In the genomic region with DNA sequence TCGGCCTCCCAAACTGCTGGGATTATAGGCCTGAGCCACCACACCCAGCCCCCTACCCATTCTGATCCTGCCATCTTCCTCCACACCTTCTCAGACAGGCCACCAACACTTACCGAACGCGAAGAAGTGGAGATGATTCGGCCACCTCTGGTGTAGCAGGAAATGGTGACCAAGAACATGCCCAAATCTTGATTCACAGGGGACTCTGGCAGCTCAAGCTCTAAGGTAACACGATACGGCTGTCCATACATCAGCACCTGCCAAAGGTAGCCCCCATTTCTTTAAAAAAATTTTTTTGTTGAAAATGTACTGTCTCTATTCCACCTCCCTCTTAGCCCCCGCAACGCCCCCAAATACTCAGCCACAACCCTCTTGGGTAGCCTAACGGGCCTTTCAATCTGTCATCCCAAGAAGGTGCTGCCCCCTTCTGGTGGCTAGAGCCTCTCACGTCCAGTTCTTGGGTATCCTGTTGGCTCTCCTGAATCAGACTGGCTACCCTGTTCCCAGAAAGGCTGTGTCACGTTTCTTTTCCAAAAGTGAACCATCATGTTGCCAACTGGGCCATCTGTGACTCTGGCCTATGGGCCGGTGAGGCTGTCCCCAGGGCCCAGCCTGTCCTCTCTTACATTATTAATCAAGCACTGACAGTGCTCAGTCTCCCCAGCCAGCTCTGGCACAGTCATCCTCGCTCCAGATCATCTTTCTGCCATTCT, we compare ENCODE assay signal across 1 cellular context.
A peak's percentile ranks its signal among the peaks of the same experiment; 100 is the strongest.
TF ChIP-seq lines count a peak whose summit lies in the region.

No MANE protein-coding gene starts in this region.

TF ChIP-seq in K562, 482 proteins besides CTCF, POLR2A, EP300 and RAD21:
- TF ChIP-seq FOXM1 (IDR thresholded peaks at IDR 0.05; ENCODE audit: low read depth) (no peak), FOXM1 (CRISPR knock-in tag; IDR thresholded peaks at IDR 0.05; ENCODE audit: low read depth) (no peak), EGR1 (conservative IDR thresholded peaks at IDR 0.05) (peak; percentile 60), ZBTB17 (CRISPR knock-in tag; IDR thresholded peaks at IDR 0.05) (0 out of 2 replicates have a peak, but pooled peaks have one; percentile 39), CC2D1A (IDR thresholded peaks at IDR 0.05) (peak; percentile 51; the same call in 1 of the 2 replicates), MEIS2 (IDR thresholded peaks at IDR 0.05; ENCODE audit: partially characterized antibody) (peak; percentile 37), ATF1 (CRISPR knock-in tag; IDR thresholded peaks at IDR 0.05) (no peak), ATF1 (tag; IDR thresholded peaks at IDR 0.05) (peak; percentile 25; the same call in 1 of the 2 replicates), RCOR1 (IDR thresholded peaks at IDR 0.05; ENCODE audit: borderline replicate concordance in 1 of 2, low read depth in 2 of 2, low read length in 2 of 2) (peak in 1 of 2 experiments; percentile 55; a peak in 2 of 4 replicates), JUND (IDR thresholded peaks at IDR 0.05; ENCODE audit: borderline replicate concordance, low read depth, low read length) (0 out of 2 replicates have a peak, but pooled peaks have one; percentile 13), JUND (tag; IDR thresholded peaks at IDR 0.05; ENCODE audit: borderline replicate concordance, low read depth, low read length) (peak; percentile 47; the same call in 1 of the 3 replicates), MAFG (tag; conservative IDR thresholded peaks at IDR 0.05) (peak; percentile 16; the same call in 1 of the 2 replicates), MAFK (IDR thresholded peaks at IDR 0.05; ENCODE audit: low read length) (0 out of 2 replicates have a peak, but pooled peaks have one; percentile 6), BHLHE40 (IDR thresholded peaks at IDR 0.05; ENCODE audit: low read length) (peak; percentile 32; the same call in 1 of the 2 replicates), CTBP1 (IDR thresholded peaks at IDR 0.05; ENCODE audit: borderline replicate concordance) (peak; percentile 21; the same call in 1 of the 2 replicates), MLLT1 (IDR thresholded peaks at IDR 0.05) (no peak), SMC3 (conservative IDR thresholded peaks at IDR 0.05; ENCODE audit: insufficient read depth, low read depth, low read length) (peak; percentile 79), CREM (IDR thresholded peaks at IDR 0.05; ENCODE audit: low read depth) (peak; percentile 42), MYNN (IDR thresholded peaks at IDR 0.05) (0 out of 2 replicates have a peak, but pooled peaks have one; percentile 31), MYNN (CRISPR knock-in tag; IDR thresholded peaks at IDR 0.05) (no peak), ARID2 (IDR thresholded peaks at IDR 0.05) (0 out of 2 replicates have a peak, but pooled peaks have one; percentile 43), ZFP36 (IDR thresholded peaks at IDR 0.05; ENCODE audit: low read depth, low read length, partially characterized antibody) (peak; percentile 38), ZNF316 (IDR thresholded peaks at IDR 0.05) (0 out of 2 replicates have a peak, but pooled peaks have one; percentile 5), YY1 (IDR thresholded peaks at IDR 0.05; ENCODE audit: borderline replicate concordance in 1 of 3, control insufficient read depth in 1 of 3, extremely low read depth in 1 of 3, insufficient read depth in 3 of 3, insufficient read length in 1 of 3, insufficient replicate concordance in 2 of 3, low read depth in 1 of 3, low read length in 2 of 3) (peak in 1 of 3 experiments; percentile 9), CAMTA2 (CRISPR knock-in tag; conservative IDR thresholded peaks at IDR 0.05) (no peak), ZBTB7A (IDR thresholded peaks at IDR 0.05; ENCODE audit: borderline replicate concordance, control insufficient read depth, low read depth, low read length) (no peak), MAZ (CRISPR knock-in tag; conservative IDR thresholded peaks at IDR 0.05 in 1 of 2, IDR thresholded peaks at IDR 0.05 in 1 of 2) (peak in 1 of 2 experiments; percentile 42; a peak in 1 of 4 replicates), STAT6 (CRISPR knock-in tag; IDR thresholded peaks at IDR 0.05) (0 out of 2 replicates have a peak, but pooled peaks have one; percentile 33), ID3 (CRISPR knock-in tag; IDR thresholded peaks at IDR 0.05) (no peak), ID3 (tag; IDR thresholded peaks at IDR 0.05) (no peak), CTCFL (IDR thresholded peaks at IDR 0.05; ENCODE audit: borderline replicate concordance, insufficient read depth, low read depth, low read length, poor library complexity, severe bottlenecking) (peak; percentile 79), ATF7 (IDR thresholded peaks at IDR 0.05) (0 out of 2 replicates have a peak, but pooled peaks have one; percentile 13), HDGF (IDR thresholded peaks at IDR 0.05) (no peak), ZNF146 (CRISPR knock-in tag; IDR thresholded peaks at IDR 0.05; ENCODE audit: unreplicated experiment) (no peak), TCF7L2 (IDR thresholded peaks at IDR 0.05; ENCODE audit: low read depth, low read length) (no peak), TSC22D4 (tag; IDR thresholded peaks at IDR 0.05) (no peak)
- TF ChIP-seq, protein P1, sequence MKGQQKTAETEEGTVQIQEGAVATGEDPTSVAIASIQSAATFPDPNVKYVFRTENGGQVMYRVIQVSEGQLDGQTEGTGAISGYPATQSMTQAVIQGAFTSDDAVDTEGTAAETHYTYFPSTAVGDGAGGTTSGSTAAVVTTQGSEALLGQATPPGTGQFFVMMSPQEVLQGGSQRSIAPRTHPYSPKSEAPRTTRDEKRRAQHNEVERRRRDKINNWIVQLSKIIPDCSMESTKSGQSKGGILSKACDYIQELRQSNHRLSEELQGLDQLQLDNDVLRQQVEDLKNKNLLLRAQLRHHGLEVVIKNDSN (CRISPR knock-in tag; IDR thresholded peaks at IDR 0.05) = 0 out of 2 replicates have a peak, but pooled peaks have one; percentile 10
- TF ChIP-seq, protein P2, sequence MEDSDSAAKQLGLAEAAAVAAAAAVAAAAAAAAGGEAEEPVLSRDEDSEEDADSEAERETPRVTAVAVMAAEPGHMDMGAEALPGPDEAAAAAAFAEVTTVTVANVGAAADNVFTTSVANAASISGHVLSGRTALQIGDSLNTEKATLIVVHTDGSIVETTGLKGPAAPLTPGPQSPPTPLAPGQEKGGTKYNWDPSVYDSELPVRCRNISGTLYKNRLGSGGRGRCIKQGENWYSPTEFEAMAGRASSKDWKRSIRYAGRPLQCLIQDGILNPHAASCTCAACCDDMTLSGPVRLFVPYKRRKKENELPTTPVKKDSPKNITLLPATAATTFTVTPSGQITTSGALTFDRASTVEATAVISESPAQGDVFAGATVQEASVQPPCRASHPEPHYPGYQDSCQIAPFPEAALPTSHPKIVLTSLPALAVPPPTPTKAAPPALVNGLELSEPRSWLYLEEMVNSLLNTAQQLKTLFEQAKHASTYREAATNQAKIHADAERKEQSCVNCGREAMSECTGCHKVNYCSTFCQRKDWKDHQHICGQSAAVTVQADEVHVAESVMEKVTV (CRISPR knock-in tag; IDR thresholded peaks at IDR 0.05) = peak; percentile 66
- TF ChIP-seq, protein P3, sequence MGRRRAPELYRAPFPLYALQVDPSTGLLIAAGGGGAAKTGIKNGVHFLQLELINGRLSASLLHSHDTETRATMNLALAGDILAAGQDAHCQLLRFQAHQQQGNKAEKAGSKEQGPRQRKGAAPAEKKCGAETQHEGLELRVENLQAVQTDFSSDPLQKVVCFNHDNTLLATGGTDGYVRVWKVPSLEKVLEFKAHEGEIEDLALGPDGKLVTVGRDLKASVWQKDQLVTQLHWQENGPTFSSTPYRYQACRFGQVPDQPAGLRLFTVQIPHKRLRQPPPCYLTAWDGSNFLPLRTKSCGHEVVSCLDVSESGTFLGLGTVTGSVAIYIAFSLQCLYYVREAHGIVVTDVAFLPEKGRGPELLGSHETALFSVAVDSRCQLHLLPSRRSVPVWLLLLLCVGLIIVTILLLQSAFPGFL (CRISPR knock-in tag; IDR thresholded peaks at IDR 0.05) = no peak
